ENCODE assay signal across 8 cellular contexts in genomic region chr1:236516929-236517704, GRCh38.
DNase-seq lines count a peak whose midpoint lies in the region; ATAC-seq lines count a peak whose summit lies in the region.

No MANE protein-coding gene starts in this region.

- peak overlapping the region; percentile 92 for H3K27ac Mint-ChIP-seq in stimulated activated effector memory CD8-positive, alpha-beta T cell treated with anti-CD3 and anti-CD28 coated beads, Interleukin-12 subunit alpha, Interleukin-12 subunit beta, amount 100 ng/mL, for 72 hours

- DNase-seq in activated CD4-positive, alpha-beta T cell treated with anti-CD3 and anti-CD28 coated beads for 4 hours = peak; percentile 6 to 16
- no peak for DNase-seq in activated CD4-positive, alpha-beta T cell treated with anti-CD3 and anti-CD28 coated beads, Interleukin-2, amount 50 U/mL, for 48 hours
- peak; percentile 15 to 20 for DNase-seq in SHP77 (lab: John Stamatoyannopoulos, UW)
- DNase-seq in effector CD4-positive, alpha-beta T cell = peak; percentile 23
- DNase-seq in stimulated activated effector memory CD8-positive, alpha-beta T cell treated with anti-CD3 and anti-CD28 coated beads, Interleukin-12 subunit alpha, Interleukin-12 subunit beta, amount 100 ng/mL, for 72 hours (ENCODE audit: low spot score in 2 of 2) = no peak

- peaks cover 42% of the 10 kb centered on the region for H3K4me1 Mint-ChIP-seq in stimulated activated effector memory CD8-positive, alpha-beta T cell treated with anti-CD3 and anti-CD28 coated beads, Interleukin-12 subunit alpha, Interleukin-12 subunit beta, amount 100 ng/mL, for 72 hours

- no peaks in the 10 kb centered on the region for H3K9me3 Mint-ChIP-seq in stimulated activated effector memory CD8-positive, alpha-beta T cell treated with anti-CD3 and anti-CD28 coated beads, Interleukin-12 subunit alpha, Interleukin-12 subunit beta, amount 100 ng/mL, for 72 hours

- H3K4me3 Mint-ChIP-seq in stimulated activated effector memory CD8-positive, alpha-beta T cell treated with anti-CD3 and anti-CD28 coated beads, Interleukin-12 subunit alpha, Interleukin-12 subunit beta, amount 100 ng/mL, for 72 hours = peak overlapping the region; percentile 68

- ATAC-seq in stimulated activated effector memory CD8-positive, alpha-beta T cell treated with anti-CD3 and anti-CD28 coated beads, Interleukin-12 subunit alpha, Interleukin-12 subunit beta, amount 100 ng/mL, for 72 hours = peak; percentile 63
- ATAC-seq in GM21786 (IDR thresholded peaks at IDR 0.05; ENCODE audit: unreplicated experiment) = no peak
- ATAC-seq in GM18873 (IDR thresholded peaks at IDR 0.05; ENCODE audit: low FRiP score, unreplicated experiment) = no peak
- no peak for ATAC-seq in HG03097 (IDR thresholded peaks at IDR 0.05; ENCODE audit: low FRiP score, unreplicated experiment)

- peaks cover 6% of the 10 kb centered on the region for H3K36me3 Mint-ChIP-seq in stimulated activated effector memory CD8-positive, alpha-beta T cell treated with anti-CD3 and anti-CD28 coated beads, Interleukin-12 subunit alpha, Interleukin-12 subunit beta, amount 100 ng/mL, for 72 hours

Comparison
In these comparisons a context has a peak if more than half of its experiments do, and no peak if none do; other contexts are left out.
1. DNase-seq: peak in activated CD4-positive, alpha-beta T cell treated with anti-CD3 and anti-CD28 coated beads for 4 hours (2 of 2), SHP77 (2 of 2) and effector CD4-positive, alpha-beta T cell (single experiment); none in activated CD4-positive, alpha-beta T cell treated with anti-CD3 and anti-CD28 coated beads, Interleukin-2, amount 50 U/mL, for 48 hours (0 of 2) and stimulated activated effector memory CD8-positive, alpha-beta T cell treated with anti-CD3 and anti-CD28 coated beads, Interleukin-12 subunit alpha, Interleukin-12 subunit beta, amount 100 ng/mL, for 72 hours (0 of 2).